In the genomic region with DNA sequence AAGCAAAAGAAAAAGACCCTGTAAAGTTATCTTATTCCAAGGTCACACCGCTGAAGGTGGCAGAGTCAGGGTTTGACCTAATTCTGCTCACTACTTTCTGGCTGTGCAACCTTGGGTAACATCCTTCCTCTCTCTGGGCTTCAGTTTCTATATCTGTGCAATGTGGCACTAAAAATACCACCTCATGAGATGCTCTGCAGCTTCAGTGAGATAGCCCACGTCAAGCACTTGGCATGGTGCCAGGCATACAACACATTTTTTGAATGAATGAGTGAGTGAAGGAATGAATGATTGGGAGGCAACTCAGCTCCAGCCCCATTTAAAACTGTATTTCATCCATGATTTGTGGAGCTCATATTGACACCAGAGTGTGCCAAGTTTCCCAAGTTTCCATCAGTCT, we compare ENCODE assay signal across 1 cellular context.
A peak's percentile ranks its signal among the peaks of the same experiment; 100 is the strongest.
TF ChIP-seq lines count a peak whose summit lies in the region.

No MANE protein-coding gene starts in this region.

TF ChIP-seq in HepG2, 621 proteins besides CTCF, POLR2A, EP300 and RAD21:
- TF ChIP-seq ZNF709 (CRISPR knock-in tag; IDR thresholded peaks at IDR 0.05) (no peak), LCORL (IDR thresholded peaks at IDR 0.05) (peak; percentile 92), LCORL (CRISPR knock-in tag; IDR thresholded peaks at IDR 0.05) (no peak)
